In the genomic region with DNA sequence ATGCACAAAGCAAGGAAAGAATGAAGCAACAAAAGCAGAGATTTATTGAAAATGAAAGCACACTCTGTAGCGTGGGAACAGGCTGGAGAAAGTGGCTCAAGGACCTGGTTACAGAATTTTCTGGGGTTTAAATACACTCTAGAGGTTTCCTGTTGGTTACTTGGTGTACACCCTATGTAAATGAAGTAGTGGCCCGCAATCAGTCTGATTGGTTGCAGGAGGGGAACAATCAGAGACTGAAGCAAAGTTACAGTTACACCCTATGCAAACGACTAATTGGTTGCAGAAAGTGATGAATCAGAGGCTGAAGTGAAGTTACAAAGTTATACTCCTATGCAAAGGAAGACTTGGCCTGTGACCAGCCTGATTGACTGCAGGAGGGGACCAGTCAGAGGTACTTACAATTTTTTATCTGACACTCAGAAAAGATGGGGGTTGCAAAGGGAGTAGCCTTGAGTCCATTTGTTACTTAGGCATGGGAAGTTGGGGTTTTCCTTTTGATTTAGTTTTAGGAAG, we compare ENCODE assay signal across 8 cellular contexts. TPM values are rescaled to one million over a fixed set of nuclear protein-coding genes. Genes with fewer than 3 reads are reported as not detected.
DNase-seq lines count a peak whose midpoint lies in the region; ATAC-seq and TF ChIP-seq lines count a peak whose summit lies in the region.

No MANE protein-coding gene starts in this region.

- peaks cover 66% of the 10 kb centered on the region for H3K4me1 Mint-ChIP-seq in CD4-positive, alpha-beta T cell (ENCODE audit: low read depth)

- peak overlapping the region; percentile 43; the same call in 1 of the 2 replicates for H2BK20ac ChIP-seq in IMR-90 (ENCODE audit: low read depth, low read length)

- in situ Hi-C loops in IMR-90 (cut with MboI; ENCODE audit: low sequenced_read_pairs) = no loop called here

- H3K27ac Mint-ChIP-seq in CD4-positive, alpha-beta T cell = peak overlapping the region; percentile 86

- CTCF ChIA-PET in CD4-positive, alpha-beta T cell (lab: Charles Lee) = no interaction called here
- CTCF ChIA-PET in IMR-90 (lab: Yijun Ruan, JAX) = no interaction called here

- no TSS peak for BruUV-seq in IMR-90 (replicated peaks; lab: Mats Ljungman, UMichigan)

- peaks cover 0 to 13% of the 10 kb centered on the region in 2 experiments; a peak in 2 of 4 replicates for H3K79me1 ChIP-seq in IMR-90 (ENCODE audit: low read depth in 1 of 2, low read length in 2 of 2)

- TF ChIP-seq RAD21 in IMR-90 (IDR thresholded peaks at IDR 0.05; ENCODE audit: low read length) = no peak

- H3K4ac ChIP-seq in IMR-90 (ENCODE audit: low read depth, low read length) = no peak overlapping the region

- no peak overlapping the region for H4K91ac ChIP-seq in IMR-90 (ENCODE audit: insufficient read depth, low read depth, low read length)

- ATAC-seq in CD4-positive, alpha-beta T cell (ENCODE audit: poor library complexity) = peak; percentile 65
- ATAC-seq in GM21381 (IDR thresholded peaks at IDR 0.05; ENCODE audit: unreplicated experiment) = peak; percentile 66
- no peak for ATAC-seq in IMR-90 (ENCODE audit: low read depth)

- no peak overlapping the region for H3K23ac ChIP-seq in IMR-90 (ENCODE audit: low read depth, low read length)

- no peaks in the 10 kb centered on the region for H3K27me3 ChIP-seq in CD4-positive, alpha-beta T cell (ENCODE audit: control insufficient read depth, insufficient read depth, low read length)
- H3K27me3 ChIP-seq in IMR-90 (ENCODE audit: control insufficient read depth, insufficient read depth, low read length) = no peaks in the 10 kb centered on the region

- WGBS in IMR-90 (ENCODE audit: extremely low coverage in 2 of 2, insufficient read length in 1 of 2), 2 experiments = no CpG with 5 or more reads among the region's 3 CpGs

- H4K8ac ChIP-seq in IMR-90 (ENCODE audit: low read depth in 2 of 2, low read length in 2 of 2) = peak overlapping the region in 1 of 2 experiments; percentile 2; a peak in 1 of 4 replicates

- no peaks in the 10 kb centered on the region for H3K27me3 Mint-ChIP-seq in CD4-positive, alpha-beta T cell

- H3K4me2 ChIP-seq in IMR-90 (ENCODE audit: low read depth, low read length) = peak overlapping the region; percentile 48; the same call in 1 of the 2 replicates

- H3K18ac ChIP-seq in IMR-90 (ENCODE audit: low read depth, low read length) = no peak overlapping the region

- H4K20me1 ChIP-seq in IMR-90 (ENCODE audit: insufficient read depth, low read length) = 0 out of 2 replicates have a peak, but pooled peaks cover 4% of the 10 kb centered on the region

- no peaks in the 10 kb centered on the region for H3K9me1 ChIP-seq in IMR-90 (ENCODE audit: insufficient read depth, low read length)

- no peak overlapping the region for H2AFZ ChIP-seq in IMR-90 (replicated peaks; ENCODE audit: low read length, poor library complexity)

- H2BK15ac ChIP-seq in IMR-90 (ENCODE audit: low read depth, low read length) = peak overlapping the region; percentile 21; the same call in 1 of the 3 replicates

- TF ChIP-seq POLR2A in IMR-90 (IDR thresholded peaks at IDR 0.05; ENCODE audit: low read depth, low read length) = no peak

- POLR2A ChIA-PET in CD4-positive, alpha-beta T cell (lab: Charles Lee) = no interaction called here
- POLR2A ChIA-PET in IMR-90 (lab: Charles Lee; ENCODE audit: unreplicated experiment) = no interaction called here

- H3K14ac ChIP-seq in IMR-90 (replicated peaks; ENCODE audit: low read depth, low read length) = peak overlapping the region; percentile 52; the same call in 1 of the 2 replicates

- 0 out of 2 replicates have a peak, but pooled peaks cover 1% of the 10 kb centered on the region for H3K4me1 ChIP-seq in IMR-90 (ENCODE audit: control insufficient read depth, insufficient read depth, low read length)

- H3K4me3 ChIP-seq in IMR-90 (ENCODE audit: insufficient read depth, low read depth, low read length) (no peak overlapping the region), fibroblast of the aortic adventitia (ENCODE audit: low read depth, low read length) (no peak overlapping the region)

- intact Hi-C loops in CD4-positive, alpha-beta T cell (cut with DNase I, micrococcal nuclease) = loop anchor here (5.0 to 10.0 kb wide), 2 partner anchors 38 to 1666 kb away; partner anchors contain the start of gene SLC35B4 (in 1 of the 2)
- intact Hi-C loops in IMR-90 (cut with micrococcal nuclease) = no loop called here

- peaks cover 15% of the 10 kb centered on the region for H3K36me3 Mint-ChIP-seq in CD4-positive, alpha-beta T cell (ENCODE audit: low read depth)

- TF ChIP-seq CTCF in CD4-positive, alpha-beta T cell (IDR thresholded peaks at IDR 0.05) = no peak
- TF ChIP-seq CTCF in IMR-90 (conservative IDR thresholded peaks at IDR 0.05; ENCODE audit: low read depth, low read length) (no peak), fibroblast of the aortic adventitia (IDR thresholded peaks at IDR 0.05; ENCODE audit: insufficient read depth, low read length) (no peak)

- dilution Hi-C loops in IMR-90 (cut with HindIII; ENCODE audit: low sequenced_read_pairs, unreplicated experiment) = no loop called here

- no peak overlapping the region for H2AK9ac ChIP-seq in IMR-90 (replicated peaks; ENCODE audit: low read depth, low read length, poor library complexity)

- no peak overlapping the region for H2AK5ac ChIP-seq in IMR-90 (ENCODE audit: low read depth, low read length)

- no peaks in the 10 kb centered on the region for H3K9me3 Mint-ChIP-seq in CD4-positive, alpha-beta T cell

- H2BK5ac ChIP-seq in IMR-90 (ENCODE audit: low read depth, low read length, poor library complexity, severe bottlenecking) = peak overlapping the region; percentile 70

- no peak overlapping the region for H3K56ac ChIP-seq in IMR-90 (ENCODE audit: extremely low read depth, insufficient read depth, low read length)

- H4K5ac ChIP-seq in IMR-90 (ENCODE audit: low read depth, low read length) = no peak overlapping the region

- H3K27ac ChIP-seq in CD4-positive, alpha-beta T cell (ENCODE audit: low read depth, low read length) = peak overlapping the region; percentile 55
- no peak overlapping the region for H3K27ac ChIP-seq in IMR-90 (ENCODE audit: insufficient read depth, low read length)

- H3K4me3 Mint-ChIP-seq in CD4-positive, alpha-beta T cell = peak overlapping the region; percentile 85

- H3K9ac ChIP-seq in IMR-90 (ENCODE audit: low read depth, low read length) = no peak overlapping the region

- H2BK120ac ChIP-seq in IMR-90 (ENCODE audit: low read depth, low read length) = no peak overlapping the region

- DNase-seq in CD4-positive, alpha-beta T cell = peak; percentile 11 to 51 (median 22)
- DNase-seq in IMR-90 (peak; percentile 39), fibroblast of the aortic adventitia (ENCODE audit: low read depth) (peak; percentile 60), 8988T (no peak), middle frontal gyrus (ENCODE audit: extremely low spot score, low spot score) (no peak)
- peak; percentile 31 to 50 for DNase-seq in activated CD4-positive, alpha-beta T cell treated with anti-CD3 and anti-CD28 coated beads, Interleukin-2, amount 50 U/mL, for 48 hours
- DNase-seq in stimulated activated CD8-positive, alpha-beta memory T cell treated with anti-CD3 and anti-CD28 coated beads, Interleukin-15, amount 100 ng/mL, for 1 hour (ENCODE audit: low read depth) = peak; percentile 32

- H3K36me3 ChIP-seq in IMR-90 (ENCODE audit: control insufficient read depth, insufficient read depth, low read length) = no peaks in the 10 kb centered on the region

- no peaks in the 10 kb centered on the region for H3K9me3 ChIP-seq in CD4-positive, alpha-beta T cell (ENCODE audit: control insufficient read depth, low read length)
- H3K9me3 ChIP-seq in IMR-90 (ENCODE audit: control insufficient read depth, insufficient read depth, low read length) = no peaks in the 10 kb centered on the region

TF ChIP-seq in IMR-90, 13 proteins besides CTCF, POLR2A, EP300 and RAD21:
- TF ChIP-seq MAFK (IDR thresholded peaks at IDR 0.05; ENCODE audit: low read depth, low read length) (no peak), MXI1 (IDR thresholded peaks at IDR 0.05; ENCODE audit: borderline replicate concordance, low read depth, low read length) (no peak), RCOR1 (IDR thresholded peaks at IDR 0.05; ENCODE audit: insufficient replicate concordance, low read length) (no peak), CEBPB (IDR thresholded peaks at IDR 0.05; ENCODE audit: low read depth, low read length) (no peak), MAZ (IDR thresholded peaks at IDR 0.05; ENCODE audit: borderline replicate concordance, low read depth, low read length) (no peak), SMC3 (IDR thresholded peaks at IDR 0.05; ENCODE audit: low read depth, low read length) (no peak), CHD1 (IDR thresholded peaks at IDR 0.05; ENCODE audit: low read depth, low read length) (no peak), USF2 (IDR thresholded peaks at IDR 0.05; ENCODE audit: low read depth, low read length) (no peak), NFE2L2 (IDR thresholded peaks at IDR 0.05; ENCODE audit: low read depth, low read length) (no peak), RFX5 (IDR thresholded peaks at IDR 0.05; ENCODE audit: low read depth, low read length) (no peak), ELK1 (IDR thresholded peaks at IDR 0.05; ENCODE audit: borderline replicate concordance, low read depth, low read length) (no peak), BHLHE40 (IDR thresholded peaks at IDR 0.05; ENCODE audit: low read depth, low read length) (no peak), FOS (IDR thresholded peaks at IDR 0.05; ENCODE audit: low read depth, low read length) (no peak)

RNA-seq across cellular contexts. Expression of gene MTPN, which starts 3.6 kb away (rescaled TPM):
- 10 to 100 TPM; 88.4 to 94.0 TPM for total RNA-seq in CD4-positive, alpha-beta T cell
- total RNA-seq in IMR-90 (2012; rRNA removed) = 58.8 and 107 TPM in 2 replicates
- polyA plus RNA-seq in IMR-90 (2012; rRNA removed) = 89.6 and 94.4 TPM in 2 replicates
- 13.3 and 19.2 TPM in 2 replicates for polyA plus RNA-seq in IMR-90 (2012; cell fraction: cytosol; rRNA removed)
- 2.9 and 20.3 TPM in 2 replicates for polyA plus RNA-seq in IMR-90 (2012; cell fraction: nucleus; rRNA removed; ENCODE audit: low replicate concordance)
- total RNA-seq in fibroblast of the aortic adventitia (ENCODE audit: low replicate concordance) = 87.7 and 172 TPM in 2 replicates

Comparison
In these comparisons a context has a peak if more than half of its experiments do, and no peak if none do; other contexts are left out.
1. DNase-seq: peak in CD4-positive, alpha-beta T cell (10 of 10), IMR-90 (single experiment), activated CD4-positive, alpha-beta T cell treated with anti-CD3 and anti-CD28 coated beads, Interleukin-2, amount 50 U/mL, for 48 hours (2 of 2), fibroblast of the aortic adventitia (single experiment) and stimulated activated CD8-positive, alpha-beta memory T cell treated with anti-CD3 and anti-CD28 coated beads, Interleukin-15, amount 100 ng/mL, for 1 hour (single experiment); none in 8988T (single experiment) and middle frontal gyrus (single experiment).